28 cellular contexts compared by ENCODE assay signal in genomic region chr13:113934576-113934975, GRCh38. TPM values are rescaled to one million over a fixed set of nuclear protein-coding genes. Genes with fewer than 3 reads are reported as not detected.
DNase-seq lines count a peak whose midpoint lies in the region; ATAC-seq and TF ChIP-seq lines count a peak whose summit lies in the region.
"Had no signal": no experiment of that assay in that cellular context is flagged by ENCODE, and none has a peak within 500 bp of the region (broad histone marks: within the 10 kb centered on the region; RNA-seq: fewer than 3 reads in every experiment).

No MANE protein-coding gene starts in this region.

- H3K4ac ChIP-seq in mesenchymal stem cell (ENCODE audit: low read depth in 1 of 2, low read length in 2 of 2), result peak overlapping the region; percentile 15 to 61

- no peak for TF ChIP-seq CTCF in SK-N-SH (IDR thresholded peaks at IDR 0.05)
- TF ChIP-seq CTCF in RWPE2 (IDR thresholded peaks at IDR 0.05; ENCODE audit: poor library complexity, severe bottlenecking), result no peak
- TF ChIP-seq CTCF in suprapubic skin (IDR thresholded peaks at IDR 0.05), result no peak
- TF ChIP-seq CTCF in prostate gland (IDR thresholded peaks at IDR 0.05), result no peak
- TF ChIP-seq CTCF in OCI-LY7 (conservative IDR thresholded peaks at IDR 0.05; ENCODE audit: low read length), result no peak
- TF ChIP-seq CTCF in Calu3 (IDR thresholded peaks at IDR 0.05; ENCODE audit: unreplicated experiment), result no peak

- no peaks in the 10 kb centered on the region for H3K36me3 Mint-ChIP-seq in Calu3 (ENCODE audit: insufficient read depth, unreplicated experiment)
- H3K36me3 Mint-ChIP-seq: CD4-positive, alpha-beta memory T cell; stimulated activated naive B cell treated with anti-CD40 and anti-IgM and Interleukin-4, amounts not matched to agents 10 μg/mL and 1 μg/mL and 100 μg/mL, for 72 hours; WTC11 had no signal

- H3K27ac ChIP-seq in SK-N-SH (ENCODE audit: low read depth in 2 of 2, low read length in 1 of 2) (no peak overlapping the region), RWPE2 (ENCODE audit: poor library complexity, severe bottlenecking) (no peak overlapping the region), mesenchymal stem cell (ENCODE audit: low read length, poor library complexity, severe bottlenecking) (no peak overlapping the region), suprapubic skin (no peak overlapping the region), prostate gland (no peak overlapping the region), OCI-LY7 (ENCODE audit: low read depth, low read length, poor library complexity, severe bottlenecking) (no peak overlapping the region)
- H3K27ac ChIP-seq: 22Rv1, colonic mucosa, lower lobe of right lung, neutrophil had no signal

- H3K4me1 ChIP-seq in SK-N-SH (ENCODE audit: control insufficient read depth in 1 of 2, insufficient read depth in 2 of 2, low read depth in 1 of 2, low read length in 1 of 2), result peaks cover 0 to 31% of the 10 kb centered on the region in 2 experiments; a peak in 1 of 4 replicates
- no peaks in the 10 kb centered on the region for H3K4me1 ChIP-seq in RWPE2 (ENCODE audit: insufficient read depth, poor library complexity, severe bottlenecking)
- peaks cover 17% of the 10 kb centered on the region for H3K4me1 ChIP-seq in mesenchymal stem cell (ENCODE audit: control insufficient read depth, insufficient read depth, low read depth, low read length)
- H3K4me1 ChIP-seq in suprapubic skin, result peaks cover 13% of the 10 kb centered on the region
- no peaks in the 10 kb centered on the region for H3K4me1 ChIP-seq in prostate gland (replicated peaks)
- H3K4me1 ChIP-seq in OCI-LY7 (ENCODE audit: insufficient read depth, low read length, poor library complexity, severe bottlenecking), result no peaks in the 10 kb centered on the region
- H3K4me1 ChIP-seq: colonic mucosa had no signal

- H3K27me3 ChIP-seq in SK-N-SH (ENCODE audit: insufficient read depth) (no peaks in the 10 kb centered on the region), RWPE2 (ENCODE audit: insufficient read depth, poor library complexity, severe bottlenecking) (no peaks in the 10 kb centered on the region), mesenchymal stem cell (ENCODE audit: control insufficient read depth in 1 of 2, insufficient read depth in 1 of 2, low read length in 2 of 2) (peaks cover 0 to 19% of the 10 kb centered on the region in 2 experiments), suprapubic skin (peaks cover 4% of the 10 kb centered on the region), prostate gland (replicated peaks; ENCODE audit: insufficient read depth) (no peaks in the 10 kb centered on the region)
- H3K27me3 ChIP-seq: colonic mucosa had no signal

- peak overlapping the region; percentile 25 to 69 for H2BK12ac ChIP-seq in mesenchymal stem cell (ENCODE audit: low read length in 2 of 2)

- no peaks in the 10 kb centered on the region for H3K9me3 Mint-ChIP-seq in Calu3 (ENCODE audit: low read depth, unreplicated experiment)
- H3K9me3 Mint-ChIP-seq: activated T-helper 17 cell treated with anti-CD3 and anti-CD28 coated beads, Interleukin-2, amount 50 U/mL, for 72 hours; stimulated activated naive B cell treated with anti-CD40 and anti-IgM and Interleukin-4, amounts not matched to agents 10 μg/mL and 1 μg/mL and 100 μg/mL, for 72 hours; WTC11 had no signal

- H3K23ac ChIP-seq in mesenchymal stem cell (ENCODE audit: low read length in 2 of 2), result peak overlapping the region in 1 of 2 experiments; percentile 38

- peaks cover 8% of the 10 kb centered on the region for H3F3A ChIP-seq in SK-N-SH (replicated peaks; ENCODE audit: insufficient read depth)

- no peaks in the 10 kb centered on the region for H3K79me2 ChIP-seq in SK-N-SH (ENCODE audit: insufficient read depth)
- no peaks in the 10 kb centered on the region for H3K79me2 ChIP-seq in OCI-LY7 (ENCODE audit: insufficient read depth, low read depth, low read length)

- H3K4me1 Mint-ChIP-seq in Calu3 (ENCODE audit: low read depth, unreplicated experiment), result no peaks in the 10 kb centered on the region
- H3K4me1 Mint-ChIP-seq: stimulated activated naive B cell treated with anti-CD40 and anti-IgM and Interleukin-4, amounts not matched to agents 10 μg/mL and 1 μg/mL and 100 μg/mL, for 72 hours had no signal

- no peaks in the 10 kb centered on the region for H3K9me2 ChIP-seq in SK-N-SH
- H3K9me2 ChIP-seq in OCI-LY7 (ENCODE audit: insufficient read depth, low read length), result no peaks in the 10 kb centered on the region

- DNase-seq in SK-N-SH, result peak; percentile 19
- peak; percentile 27 for DNase-seq in RWPE2 (ENCODE audit: low spot score)
- DNase-seq in mesenchymal stem cell, result no peak
- peak; percentile 44 to 67 for DNase-seq in suprapubic skin (ENCODE audit: low spot score in 2 of 2)
- DNase-seq in prostate gland (ENCODE audit: low spot score), result no peak
- DNase-seq in OCI-LY7 (ENCODE audit: low spot score), result no peak
- DNase-seq in Calu3, result no peak
- DNase-seq: activated CD4-positive, alpha-beta T cell treated with anti-CD3 and anti-CD28 coated beads, Interleukin-2, amount 50 U/mL, for 4 hours; activated CD8-positive, alpha-beta memory T cell treated with anti-CD3 and anti-CD28 coated beads, Interleukin-2, amount 50 U/mL, for 48 hours; colonic mucosa; lower lobe of right lung; NCI-H1436; NCI-H2107; NCI-H446; NCI-H82; OCI-M1; stimulated activated CD4-positive, alpha-beta T cell treated with anti-CD3 and anti-CD28 coated beads, Interleukin-4, amount 100 ng/mL, for 1 hour; stimulated activated naive B cell treated with anti-CD40 and anti-IgM and Interleukin-4, amounts not matched to agents 10 μg/mL and 1 μg/mL and 100 μg/mL, for 72 hours had no signal

- BruUV-seq in OCI-LY7 (replicated peaks; lab: Mats Ljungman, UMichigan), result no TSS peak
- BruUV-seq in Calu3 (replicated peaks; lab: Mats Ljungman, UMichigan), result no TSS peak

- H3K36me3 ChIP-seq in SK-N-SH (replicated peaks in 1 of 2; ENCODE audit: control insufficient read depth in 1 of 2, insufficient read depth in 2 of 2, low read length in 1 of 2) (no peaks in the 10 kb centered on the region), RWPE2 (ENCODE audit: low read depth) (no peaks in the 10 kb centered on the region), mesenchymal stem cell (ENCODE audit: control insufficient read depth in 1 of 2, insufficient read depth in 2 of 2, low read depth in 1 of 2, low read length in 2 of 2) (peaks cover 0 to 2% of the 10 kb centered on the region in 2 experiments), suprapubic skin (no peaks in the 10 kb centered on the region), prostate gland (no peaks in the 10 kb centered on the region), OCI-LY7 (ENCODE audit: insufficient read depth, low read length) (no peaks in the 10 kb centered on the region)
- H3K36me3 ChIP-seq: breast epithelium, colonic mucosa, lower lobe of right lung, neutrophil had no signal

- no peak for TF ChIP-seq EP300 in SK-N-SH (IDR thresholded peaks at IDR 0.05; ENCODE audit: borderline replicate concordance in 1 of 2, low read depth in 1 of 2, low read length in 1 of 2)
- TF ChIP-seq EP300 in suprapubic skin (IDR thresholded peaks at IDR 0.05), result no peak

- CTCF ChIA-PET in SK-N-SH (lab: Yijun Ruan, JAX), result interaction anchor here (1.0 to 1.3 kb wide), 3 partner anchors 12 to 61 kb away, joined by 3 read pairs; no protein-coding TSS in a partner anchor
- CTCF ChIA-PET in OCI-LY7 (lab: Charles Lee; ENCODE audit: unreplicated experiment), result no interaction called here
- CTCF ChIA-PET in Calu3 (lab: Charles Lee), result no interaction called here

- peak overlapping the region; percentile 80 for H4K91ac ChIP-seq in mesenchymal stem cell (ENCODE audit: low read length)

- H2BK120ac ChIP-seq in mesenchymal stem cell (ENCODE audit: low read depth, low read length), result peak overlapping the region; percentile 57

- no peak for TF ChIP-seq POLR2A in suprapubic skin (IDR thresholded peaks at IDR 0.05)
- TF ChIP-seq POLR2A in prostate gland (IDR thresholded peaks at IDR 0.05), result no peak

- H2AFZ ChIP-seq in SK-N-SH (ENCODE audit: low read depth) (no peak overlapping the region), mesenchymal stem cell (ENCODE audit: low read depth, low read length) (no peak overlapping the region), OCI-LY7 (ENCODE audit: low read length) (no peak overlapping the region)

- no peak overlapping the region for H3K4me3 Mint-ChIP-seq in Calu3 (ENCODE audit: low read depth, unreplicated experiment)
- H3K4me3 Mint-ChIP-seq: activated T-helper 17 cell treated with anti-CD3 and anti-CD28 coated beads, Interleukin-2, amount 50 U/mL, for 72 hours; CD4-positive, alpha-beta memory T cell; stimulated activated naive B cell treated with anti-CD40 and anti-IgM and Interleukin-4, amounts not matched to agents 10 μg/mL and 1 μg/mL and 100 μg/mL, for 72 hours; WTC11 had no signal

- H3K14ac ChIP-seq in mesenchymal stem cell (ENCODE audit: low read length in 2 of 2), result no peak overlapping the region

- H4K8ac ChIP-seq in mesenchymal stem cell (ENCODE audit: low read length), result no peak overlapping the region

- H2BK15ac ChIP-seq in mesenchymal stem cell (ENCODE audit: low read depth, poor library complexity, severe bottlenecking), result no peak overlapping the region

- no peak overlapping the region for H3K4me3 ChIP-seq in SK-N-SH (ENCODE audit: low read depth in 2 of 2, low read length in 1 of 2)
- no peak overlapping the region for H3K4me3 ChIP-seq in RWPE2 (ENCODE audit: severe bottlenecking)
- H3K4me3 ChIP-seq in mesenchymal stem cell (ENCODE audit: insufficient read depth in 1 of 2, low read depth in 1 of 2, low read length in 2 of 2), result no peak overlapping the region
- no peak overlapping the region for H3K4me3 ChIP-seq in suprapubic skin
- no peak overlapping the region for H3K4me3 ChIP-seq in prostate gland
- H3K4me3 ChIP-seq in OCI-LY7 (ENCODE audit: low read depth, low read length, poor library complexity, severe bottlenecking), result no peak overlapping the region
- H3K4me3 ChIP-seq: breast epithelium, colonic mucosa, K562, lower lobe of right lung, smooth muscle cell had no signal

- H3K9me3 ChIP-seq in SK-N-SH (no peaks in the 10 kb centered on the region), RWPE2 (ENCODE audit: severe bottlenecking) (no peaks in the 10 kb centered on the region), mesenchymal stem cell (ENCODE audit: control insufficient read depth, low read length) (no peaks in the 10 kb centered on the region), suprapubic skin (no peaks in the 10 kb centered on the region), prostate gland (no peaks in the 10 kb centered on the region), OCI-LY7 (ENCODE audit: low read length) (no peaks in the 10 kb centered on the region)
- H3K9me3 ChIP-seq: breast epithelium, colonic mucosa, lower lobe of right lung, neutrophil had no signal

- H3K18ac ChIP-seq in mesenchymal stem cell (ENCODE audit: low read depth in 1 of 2, low read length in 2 of 2), result peak overlapping the region; percentile 16 to 37

- H2BK5ac ChIP-seq in mesenchymal stem cell (ENCODE audit: low read depth, low read length, poor library complexity, severe bottlenecking), result no peak overlapping the region

- H4K20me1 ChIP-seq in SK-N-SH (ENCODE audit: insufficient read depth) (no peaks in the 10 kb centered on the region), OCI-LY7 (ENCODE audit: insufficient read depth, low read length) (no peaks in the 10 kb centered on the region)

- no peak for TF ChIP-seq RAD21 in SK-N-SH (IDR thresholded peaks at IDR 0.05; ENCODE audit: low read length)

- no peak overlapping the region for H2AK5ac ChIP-seq in mesenchymal stem cell (ENCODE audit: low read length, severe bottlenecking)

- H3K27ac Mint-ChIP-seq in Calu3 (ENCODE audit: unreplicated experiment), result no peak overlapping the region
- H3K27ac Mint-ChIP-seq: activated T-helper 17 cell treated with anti-CD3 and anti-CD28 coated beads, Interleukin-2, amount 50 U/mL, for 72 hours; stimulated activated naive B cell treated with anti-CD40 and anti-IgM and Interleukin-4, amounts not matched to agents 10 μg/mL and 1 μg/mL and 100 μg/mL, for 72 hours; WTC11 had no signal

- POLR2A ChIA-PET in SK-N-SH (lab: Yijun Ruan, JAX), result no interaction called here
- POLR2A ChIA-PET in OCI-LY7 (lab: Charles Lee), result no interaction called here

- ATAC-seq in SK-N-SH treated with all-trans-retinoic acid at 6 μM for 48 hours (no peak), RWPE2 (ENCODE audit: low read depth) (no peak)
- ATAC-seq: activated T-helper 17 cell treated with anti-CD3 and anti-CD28 coated beads, Interleukin-2, amount 50 U/mL, for 72 hours; K562; Right ventricle myocardium inferior; stimulated activated naive B cell treated with anti-CD40 and anti-IgM and Interleukin-4, amounts not matched to agents 10 μg/mL and 1 μg/mL and 100 μg/mL, for 72 hours had no signal

- H3K4me2 ChIP-seq in SK-N-SH, result no peak overlapping the region
- H3K4me2 ChIP-seq in mesenchymal stem cell (ENCODE audit: low read length, poor library complexity, severe bottlenecking), result no peak overlapping the region
- H3K4me2 ChIP-seq in OCI-LY7 (ENCODE audit: low read length), result no peak overlapping the region
- H3K4me2 ChIP-seq: smooth muscle cell had no signal

- H3K9ac ChIP-seq in SK-N-SH (no peak overlapping the region), mesenchymal stem cell (ENCODE audit: low read length) (no peak overlapping the region)

- H3K27me3 Mint-ChIP-seq in Calu3 (ENCODE audit: unreplicated experiment), result peaks cover 25% of the 10 kb centered on the region
- H3K27me3 Mint-ChIP-seq: activated T-helper 17 cell treated with anti-CD3 and anti-CD28 coated beads, Interleukin-2, amount 50 U/mL, for 72 hours had no signal

- H3K79me1 ChIP-seq in mesenchymal stem cell (replicated peaks; ENCODE audit: low read length, poor library complexity, severe bottlenecking), result peaks cover 2% of the 10 kb centered on the region

- 70% methylated on average over 4 of the region's 14 CpGs for WGBS in SK-N-SH (ENCODE audit: low lambda C conversion rate)
- 98% methylated on average over 11 of the region's 14 CpGs for WGBS in mesenchymal stem cell
- WGBS in suprapubic skin, result 86% methylated on average over 13 of the region's 14 CpGs
- WGBS in prostate gland, result 87% methylated on average over 14 of the region's 14 CpGs

- intact Hi-C loops in prostate gland (cut with DNase I) (no loop called here), OCI-LY7 (cut with micrococcal nuclease; ENCODE audit: unreplicated experiment) (no loop called here), Calu3 (cut with micrococcal nuclease; ENCODE audit: unreplicated experiment) (no loop called here)

RNA-seq across cellular contexts. Expression of gene C13orf46, which starts 39.3 kb away (rescaled TPM):
- polyA plus RNA-seq in SK-N-SH (2012; rRNA removed), result 0.96 and 1.7 TPM in 2 replicates
- polyA plus RNA-seq in SK-N-SH (2012; cell fraction: cytosol; rRNA removed), result 0.21 and 0.56 TPM in 2 replicates
- polyA plus RNA-seq in SK-N-SH (2012; cell fraction: nucleus; rRNA removed), result 2.6 and 3.3 TPM in 2 replicates
- polyA plus RNA-seq in mesenchymal stem cell (2013, experiment 1 of 2), result 0.43 TPM
- polyA plus RNA-seq in mesenchymal stem cell (2013, experiment 2 of 2), result 0.45 TPM
- total RNA-seq in suprapubic skin (1 to 10 TPM in 1 of 4 donors, under 1 TPM in 3; 0.16 to 1.4 (median 0.53) TPM), prostate gland (1 to 10 TPM; 8.0 to 9.9 TPM), OCI-LY7 (2022) (0.09 and 0.21 TPM in 2 replicates), Calu3 (2022) (0.29 and 0.33 TPM in 2 replicates)
- not detected in 2 replicates for total RNA-seq in OCI-LY7 (2014; rRNA removed; shearing (Covaris generic))

Comparison
In these comparisons a context has a peak if more than half of its experiments do, and no peak if none do; other contexts are left out.
1. DNase-seq: peak in SK-N-SH (single experiment), RWPE2 (single experiment) and suprapubic skin (2 of 2); none in mesenchymal stem cell (single experiment), prostate gland (single experiment), OCI-LY7 (single experiment) and Calu3 (single experiment).